In genomic region chr3:43994594-43995077, GRCh38 we compare ENCODE assay signal across 8 cellular contexts.
DNase-seq lines count a peak whose midpoint lies in the region; ATAC-seq and TF ChIP-seq lines count a peak whose summit lies in the region.

No MANE protein-coding gene starts in this region.

- peak in 1 of 3 donors; percentile 9 for DNase-seq in CD4-positive, CD25-positive, alpha-beta regulatory T cell
- DNase-seq in ascending aorta (ENCODE audit: low spot score in 2 of 2): no peak
- no peak for DNase-seq in naive thymus-derived CD4-positive, alpha-beta T cell
- DNase-seq in foreskin melanocyte: no peak

- H3K4me3 ChIP-seq in CD4-positive, CD25-positive, alpha-beta regulatory T cell (ENCODE audit: low read depth, low read length): no peak overlapping the region
- H3K4me3 ChIP-seq in ascending aorta: peak overlapping the region; percentile 39 to 62
- H3K4me3 ChIP-seq in naive thymus-derived CD4-positive, alpha-beta T cell (ENCODE audit: low read length): no peak overlapping the region

- H3K27me3 ChIP-seq in CD4-positive, CD25-positive, alpha-beta regulatory T cell (ENCODE audit: control insufficient read depth, insufficient read depth, low read length): peaks cover 42% of the 10 kb centered on the region
- H3K27me3 ChIP-seq in ascending aorta: peaks cover 22% of the 10 kb centered on the region
- H3K27me3 ChIP-seq in naive thymus-derived CD4-positive, alpha-beta T cell (ENCODE audit: control insufficient read depth in 2 of 2, insufficient read depth in 2 of 2, low read length in 2 of 2): peaks cover 12 to 21% of the 10 kb centered on the region in 2 donors

- peaks cover 0 to 12% (median 5%) of the 10 kb centered on the region in 7 donors for H3K9me3 Mint-ChIP-seq in CD4-positive, CD25-positive, alpha-beta regulatory T cell
- H3K9me3 Mint-ChIP-seq in naive thymus-derived CD4-positive, alpha-beta T cell: peaks cover 0 to 46% (median 18%) of the 10 kb centered on the region in 11 donors

- intact Hi-C loops in ascending aorta (cut with DNase I): loop anchor here (5.0 to 10.0 kb wide), 2 partner anchors 137 to 230 kb away; no protein-coding TSS in a partner anchor
- intact Hi-C loops in naive thymus-derived CD4-positive, alpha-beta T cell (cut with micrococcal nuclease): loop anchor here in 1 of 2 donors (5.0 kb wide), 1 partner anchor 102 kb away; no protein-coding TSS in a partner anchor

- H3K27ac ChIP-seq in CD4-positive, CD25-positive, alpha-beta regulatory T cell (ENCODE audit: insufficient read depth, low read length, poor library complexity, severe bottlenecking): no peak overlapping the region
- H3K27ac ChIP-seq in ascending aorta: no peak overlapping the region
- H3K27ac ChIP-seq in naive thymus-derived CD4-positive, alpha-beta T cell (ENCODE audit: low read depth, low read length): no peak overlapping the region

- CTCF ChIA-PET in naive thymus-derived CD4-positive, alpha-beta T cell (lab: Charles Lee): no interaction called here

- no peaks in the 10 kb centered on the region for H3K36me3 Mint-ChIP-seq in CD4-positive, CD25-positive, alpha-beta regulatory T cell
- peaks cover 0 to 16% (median 6%) of the 10 kb centered on the region in 5 donors for H3K36me3 Mint-ChIP-seq in naive thymus-derived CD4-positive, alpha-beta T cell

- POLR2A ChIA-PET in naive thymus-derived CD4-positive, alpha-beta T cell (lab: Charles Lee): no interaction called here

- ATAC-seq in CD4-positive, CD25-positive, alpha-beta regulatory T cell (ENCODE audit: low read depth in 2 of 2): no peak
- peak; percentile 7 for ATAC-seq in HG02885 (IDR thresholded peaks at IDR 0.05; ENCODE audit: poor library complexity, unreplicated experiment)
- peak; percentile 9 for ATAC-seq in naive thymus-derived CD4-positive, alpha-beta T cell
- no peak for ATAC-seq in HG02981 (IDR thresholded peaks at IDR 0.05; ENCODE audit: unreplicated experiment)
- ATAC-seq in GM21423 (IDR thresholded peaks at IDR 0.05; ENCODE audit: unreplicated experiment): no peak
- no peak for ATAC-seq in GM18909 (IDR thresholded peaks at IDR 0.05; ENCODE audit: poor library complexity, unreplicated experiment)

- no peak overlapping the region for H3K27ac Mint-ChIP-seq in CD4-positive, CD25-positive, alpha-beta regulatory T cell
- H3K27ac Mint-ChIP-seq in naive thymus-derived CD4-positive, alpha-beta T cell: peak overlapping the region in 2 of 9 donors; percentile 23 to 60

- peaks cover 0 to 41% (median 30%) of the 10 kb centered on the region in 4 donors for H3K4me1 Mint-ChIP-seq in CD4-positive, CD25-positive, alpha-beta regulatory T cell
- peaks cover 21 to 48% (median 42%) of the 10 kb centered on the region in 7 donors for H3K4me1 Mint-ChIP-seq in naive thymus-derived CD4-positive, alpha-beta T cell

- H3K4me3 Mint-ChIP-seq in CD4-positive, CD25-positive, alpha-beta regulatory T cell: peak overlapping the region; percentile 40 to 83 (median 78)
- H3K4me3 Mint-ChIP-seq in naive thymus-derived CD4-positive, alpha-beta T cell: peak overlapping the region; percentile 72 to 92 (median 82)

- no peak for TF ChIP-seq CTCF in ascending aorta (IDR thresholded peaks at IDR 0.05)

- peaks cover 80% of the 10 kb centered on the region for H3K27me3 Mint-ChIP-seq in CD4-positive, CD25-positive, alpha-beta regulatory T cell
- peaks cover 83 to 88% (median 85%) of the 10 kb centered on the region in 5 donors for H3K27me3 Mint-ChIP-seq in naive thymus-derived CD4-positive, alpha-beta T cell

- no peaks in the 10 kb centered on the region for H3K36me3 ChIP-seq in CD4-positive, CD25-positive, alpha-beta regulatory T cell (ENCODE audit: control insufficient read depth, insufficient read depth, low read length)
- no peaks in the 10 kb centered on the region for H3K36me3 ChIP-seq in ascending aorta
- no peaks in the 10 kb centered on the region for H3K36me3 ChIP-seq in naive thymus-derived CD4-positive, alpha-beta T cell (ENCODE audit: control insufficient read depth in 2 of 3, insufficient read depth in 3 of 3, low read length in 3 of 3)

- H3K9me3 ChIP-seq in CD4-positive, CD25-positive, alpha-beta regulatory T cell (ENCODE audit: control insufficient read depth in 2 of 2, low read length in 2 of 2): peaks cover 8 to 9% of the 10 kb centered on the region in 2 experiments
- H3K9me3 ChIP-seq in ascending aorta: no peaks in the 10 kb centered on the region
- H3K9me3 ChIP-seq in naive thymus-derived CD4-positive, alpha-beta T cell (ENCODE audit: control insufficient read depth in 2 of 3, low read length in 3 of 3): no peaks in the 10 kb centered on the region

- peaks cover 43% of the 10 kb centered on the region for H3K4me1 ChIP-seq in CD4-positive, CD25-positive, alpha-beta regulatory T cell (ENCODE audit: control insufficient read depth, insufficient read depth, low read length, poor library complexity, severe bottlenecking)
- peaks cover 15 to 39% of the 10 kb centered on the region in 2 donors for H3K4me1 ChIP-seq in ascending aorta
- peaks cover 9 to 32% of the 10 kb centered on the region in 2 donors for H3K4me1 ChIP-seq in naive thymus-derived CD4-positive, alpha-beta T cell (ENCODE audit: control insufficient read depth in 2 of 2, insufficient read depth in 2 of 2, low read length in 2 of 2)

Comparison
In these comparisons a context has a peak if more than half of its experiments do, and no peak if none do; other contexts are left out.
1. ATAC-seq: peak in HG02885 (single experiment) and naive thymus-derived CD4-positive, alpha-beta T cell (single experiment); none in CD4-positive, CD25-positive, alpha-beta regulatory T cell (0 of 2), HG02981 (single experiment), GM21423 (single experiment) and GM18909 (single experiment).
2. H3K4me3 ChIP-seq: peak in ascending aorta (2 of 2); none in CD4-positive, CD25-positive, alpha-beta regulatory T cell (single experiment) and naive thymus-derived CD4-positive, alpha-beta T cell (single experiment).